ENCODE assay signal across 25 cellular contexts in genomic region chr12:89786177-89786810, GRCh38.
"Had no signal": no experiment of that assay in that cellular context is flagged by ENCODE, and none has a peak within 500 bp of the region (broad histone marks: within the 10 kb centered on the region; RNA-seq: fewer than 3 reads in every experiment).

No MANE protein-coding gene starts in this region.

- H3K27ac ChIP-seq: hepatocyte, left ventricle myocardium inferior, pancreas, prostate gland, sigmoid colon, spleen, tibial nerve, upper lobe of left lung, vagina had no signal

- H3K36me3 ChIP-seq: left ventricle myocardium inferior, pancreas, prostate gland, sigmoid colon, spleen, tibial nerve, upper lobe of left lung, vagina had no signal

- H3K9me3 ChIP-seq: pancreas, prostate gland, sigmoid colon had no signal

- H3K4me3 ChIP-seq: hepatocyte, left ventricle myocardium inferior, lung, mucosa of descending colon, pancreas, prostate gland, sigmoid colon, spleen, tibial nerve, upper lobe of left lung, vagina had no signal

- H3K79me2 ChIP-seq: hepatocyte had no signal

- H3K4me2 ChIP-seq: hepatocyte had no signal

- H3K4me1 ChIP-seq: pancreas, prostate gland had no signal

- H3K27me3 ChIP-seq: hepatocyte, pancreas, sigmoid colon, spleen, tibial nerve, upper lobe of left lung, vagina had no signal

- ATAC-seq: mucosa of descending colon; naive thymus-derived CD4-positive, alpha-beta T cell; natural killer cell treated with Interleukin-12 subunit alpha and Interleukin-12 subunit beta and Interleukin-15 and Interleukin-18, amount 100 ng/mL, for 72 hours; pancreas; right cardiac atrium; stimulated activated memory B cell treated with anti-CD40 and anti-IgM and Interleukin-4, amounts not matched to agents 10 μg/mL and 1 μg/mL and 100 μg/mL, for 72 hours; stimulated activated naive CD8-positive, alpha-beta T cell treated with anti-CD3 and anti-CD28 coated beads, Interleukin-15, amount 100 ng/mL, for 72 hours had no signal

- DNase-seq: islet precursor cell; left ventricle myocardium inferior; midbrain; mucosa of descending colon; naive thymus-derived CD4-positive, alpha-beta T cell; pancreas; posterior cingulate gyrus; retina; sigmoid colon; small intestine; spleen; stimulated activated CD4-positive, alpha-beta T cell treated with anti-CD3 and anti-CD28 coated beads, Interleukin-4, amount 100 ng/mL, for 4 hours; stimulated activated CD8-positive, alpha-beta memory T cell treated with anti-CD3 and anti-CD28 coated beads, Interleukin-4, amount 100 ng/mL, for 48 hours; stimulated activated naive CD4-positive, alpha-beta T cell treated with Interleukin-2 at 50 U/mL for 16 hours; stimulated activated naive CD8-positive, alpha-beta T cell treated with anti-CD3 and anti-CD28 coated beads, Interleukin-15, amount 100 ng/mL, for 72 hours; substantia nigra; upper lobe of left lung had no signal

- FAIRE-seq: pancreas, small intestine had no signal

- H2AFZ ChIP-seq: hepatocyte had no signal
